In the genomic region with DNA sequence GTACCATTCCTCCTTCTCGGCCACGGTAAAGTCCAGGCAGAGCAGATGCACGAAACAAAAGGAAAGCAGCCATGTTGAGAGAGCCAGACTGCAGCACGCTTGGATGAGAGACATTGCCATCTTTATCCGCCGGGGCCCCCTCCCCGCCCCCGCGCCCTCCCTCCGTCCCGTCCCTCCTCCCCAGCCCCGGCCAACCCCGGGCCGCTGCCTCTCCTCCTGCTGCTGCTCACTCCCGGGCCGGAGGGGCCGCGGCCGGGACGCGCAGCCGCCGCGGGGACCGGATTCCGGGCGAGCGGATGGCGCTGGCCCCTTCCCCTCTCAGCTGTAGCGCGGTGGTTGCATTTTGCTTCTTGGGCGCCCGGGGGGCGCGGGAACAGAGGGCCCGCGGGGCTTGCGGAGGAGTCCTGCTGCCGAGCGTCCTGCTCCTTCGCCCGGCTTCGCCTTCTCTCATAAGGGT, we compare ENCODE assay signal across 8 cellular contexts. TPM values are rescaled to one million over a fixed set of nuclear protein-coding genes. Genes with fewer than 3 reads are reported as not detected.
DNase-seq lines count a peak whose midpoint lies in the region; ATAC-seq and TF ChIP-seq lines count a peak whose summit lies in the region.

No MANE protein-coding gene starts in this region.

- H3K27ac Mint-ChIP-seq in activated naive CD8-positive, alpha-beta T cell treated with anti-CD3 and anti-CD28 coated beads, Interleukin-2, amount 50 U/mL, for 24 hours, result no peak overlapping the region

- H3K36me3 Mint-ChIP-seq in activated naive CD8-positive, alpha-beta T cell treated with anti-CD3 and anti-CD28 coated beads, Interleukin-2, amount 50 U/mL, for 24 hours (ENCODE audit: low read depth), result no peaks in the 10 kb centered on the region

- peaks cover 5% of the 10 kb centered on the region for H3K4me1 Mint-ChIP-seq in activated naive CD8-positive, alpha-beta T cell treated with anti-CD3 and anti-CD28 coated beads, Interleukin-2, amount 50 U/mL, for 24 hours

- H3K9me3 Mint-ChIP-seq in activated naive CD8-positive, alpha-beta T cell treated with anti-CD3 and anti-CD28 coated beads, Interleukin-2, amount 50 U/mL, for 24 hours, result no peaks in the 10 kb centered on the region

- H3K36me3 ChIP-seq in ACC112 (ENCODE audit: insufficient read depth, low read length) (no peaks in the 10 kb centered on the region), right atrium auricular region (no peaks in the 10 kb centered on the region), psoas muscle (ENCODE audit: insufficient read depth in 1 of 2, low read depth in 1 of 2) (no peaks in the 10 kb centered on the region)

- ATAC-seq in GM18511 (IDR thresholded peaks at IDR 0.05; ENCODE audit: unreplicated experiment) (peak; percentile 27), HG03342 (IDR thresholded peaks at IDR 0.05; ENCODE audit: unreplicated experiment) (peak; percentile 29), psoas muscle (peak; percentile 49 to 57 (median 55))
- ATAC-seq in activated naive CD8-positive, alpha-beta T cell treated with anti-CD3 and anti-CD28 coated beads, Interleukin-2, amount 50 U/mL, for 24 hours, result peak; percentile 15

- peaks cover 64% of the 10 kb centered on the region for H3K27me3 Mint-ChIP-seq in activated naive CD8-positive, alpha-beta T cell treated with anti-CD3 and anti-CD28 coated beads, Interleukin-2, amount 50 U/mL, for 24 hours

- TF ChIP-seq CTCF in right atrium auricular region (IDR thresholded peaks at IDR 0.05) (no peak), psoas muscle (IDR thresholded peaks at IDR 0.05) (no peak)

- intact Hi-C loops in psoas muscle (cut with DNase I), result loop anchor here (1.0 to 10.0 kb wide), 4 partner anchors 138 to 758 kb away; partner anchors contain the start of gene SCOC (in 1 of the 2)

- 0 to 1% (median 1%) methylated on average over 22 to 43 of the region's 43 CpGs for WGBS in psoas muscle, 3 donors

- H3K4me3 ChIP-seq in ACC112 (ENCODE audit: low read depth, low read length), result peak overlapping the region; percentile 89
- peak overlapping the region; percentile 73 to 84 for H3K4me3 ChIP-seq in right atrium auricular region
- H3K4me3 ChIP-seq in psoas muscle, result peak overlapping the region; percentile 93

- DNase-seq in activated naive CD8-positive, alpha-beta T cell treated with anti-CD3 and anti-CD28 coated beads, Interleukin-2, amount 50 U/mL, for 24 hours, result no peak
- DNase-seq in right atrium auricular region (ENCODE audit: low spot score), result no peak
- peak in 1 of 2 donors; percentile 32 for DNase-seq in psoas muscle
- DNase-seq in DMS153 treated with DMSO at 0.1 percent for 48 hours (lab: John Stamatoyannopoulos, UW; ENCODE audit: unreplicated experiment), result no peak
- no peak for DNase-seq in NOMO-1 treated with DMSO at 0.1 percent for 48 hours (lab: John Stamatoyannopoulos, UW; ENCODE audit: unreplicated experiment)

- H3K27ac ChIP-seq in ACC112 (ENCODE audit: low read depth, low read length), result peak overlapping the region; percentile 28; the same call in 1 of the 2 replicates
- peak overlapping the region; percentile 90 to 92 for H3K27ac ChIP-seq in right atrium auricular region
- peak overlapping the region; percentile 76 for H3K27ac ChIP-seq in psoas muscle

- H3K79me2 ChIP-seq in ACC112 (ENCODE audit: control insufficient read depth, insufficient read depth, low read length, unreplicated experiment), result peaks cover 4% of the 10 kb centered on the region

- no peaks in the 10 kb centered on the region for H3K9me3 ChIP-seq in right atrium auricular region
- H3K9me3 ChIP-seq in psoas muscle, result no peaks in the 10 kb centered on the region

- peak overlapping the region; percentile 88 for H2AFZ ChIP-seq in ACC112 (ENCODE audit: low read length, unreplicated experiment)

- H3K27me3 ChIP-seq in ACC112 (ENCODE audit: insufficient read depth, low read length), result peaks cover 28% of the 10 kb centered on the region
- H3K27me3 ChIP-seq in right atrium auricular region, result no peaks in the 10 kb centered on the region
- H3K27me3 ChIP-seq in psoas muscle (ENCODE audit: insufficient read depth in 3 of 3, low read length in 2 of 3), result no peaks in the 10 kb centered on the region

- H3K4me3 Mint-ChIP-seq in activated naive CD8-positive, alpha-beta T cell treated with anti-CD3 and anti-CD28 coated beads, Interleukin-2, amount 50 U/mL, for 24 hours, result peak overlapping the region; percentile 57

- H3K4me1 ChIP-seq in ACC112 (ENCODE audit: control insufficient read depth, insufficient read depth, low read length, unreplicated experiment) (peaks cover 26% of the 10 kb centered on the region), right atrium auricular region (peaks cover 0 to 14% of the 10 kb centered on the region in 2 donors), psoas muscle (peaks cover 28% of the 10 kb centered on the region)

RNA-seq across cellular contexts. Expression of gene RNF150, which starts 0.6 kb away (rescaled TPM):
- 10 to 100 TPM; 26.2 to 34.2 TPM for total RNA-seq in right atrium auricular region
- 10 to 100 TPM in 1 of 4 donors, 1 to 10 TPM in 3; 3.2 to 12.6 (median 3.8) TPM for total RNA-seq in psoas muscle
- 1 to 10 TPM in 2 of 3 donors, under 1 TPM in 1; 0.78 to 2.7 (median 1.6) TPM for polyA plus RNA-seq in psoas muscle

Comparison
In these comparisons a context has a peak if more than half of its experiments do, and no peak if none do; other contexts are left out.
1. H3K27ac ChIP-seq: peak in every context shown above with its lines; median percentile 91 in right atrium auricular region; 76 in psoas muscle; 28 in ACC112.